ENCODE assay signal across 28 cellular contexts in the genomic region with DNA sequence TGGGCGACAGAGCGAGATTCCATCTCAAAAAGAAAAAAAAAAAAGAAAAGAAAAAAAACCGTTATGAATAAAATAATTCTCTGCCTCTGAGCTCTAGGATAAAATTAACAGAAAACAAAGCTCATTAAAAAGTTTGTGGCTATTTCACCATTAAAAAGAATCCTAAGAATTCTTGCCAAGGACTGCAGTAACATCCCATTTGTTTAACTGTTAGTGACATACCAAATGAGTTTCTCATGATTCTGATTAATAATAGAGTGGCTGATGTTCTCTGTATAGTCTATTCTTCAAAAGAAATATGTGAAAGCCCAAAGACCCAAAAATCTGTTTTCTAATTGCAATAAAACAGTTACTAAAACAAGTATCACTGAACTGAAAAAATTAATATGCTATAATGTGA. TPM values are rescaled to one million over a fixed set of nuclear protein-coding genes. Genes with fewer than 3 reads are reported as not detected.
DNase-seq lines count a peak whose midpoint lies in the region; ATAC-seq and TF ChIP-seq lines count a peak whose summit lies in the region.
"Had no signal": no experiment of that assay in that cellular context is flagged by ENCODE, and none has a peak within 500 bp of the region (broad histone marks: within the 10 kb centered on the region; RNA-seq: fewer than 3 reads in every experiment).

No MANE protein-coding gene starts in this region.

- H3K36me3 ChIP-seq in OCI-LY7 (ENCODE audit: insufficient read depth, low read length): peaks cover 87% of the 10 kb centered on the region
- H3K36me3 ChIP-seq: prostate gland had no signal

- H3K36me3 Mint-ChIP-seq in Calu3 (ENCODE audit: insufficient read depth, unreplicated experiment): peaks cover 38% of the 10 kb centered on the region
- H3K36me3 Mint-ChIP-seq: IgD-negative memory B cell had no signal

- no peak overlapping the region for H3K27ac Mint-ChIP-seq in Calu3 (ENCODE audit: unreplicated experiment)
- H3K27ac Mint-ChIP-seq: activated CD4-positive, alpha-beta memory T cell treated with anti-CD3 and anti-CD28 coated beads for 36 hours; activated T-helper 1 cell treated with anti-CD3 and anti-CD28 coated beads, Interleukin-12 subunit alpha, Interleukin-12 subunit beta, Interleukin-2, Interleukin-4 antibody, amounts not matched to agents 30 ng/mL and 10 ng/mL and 1 ng/mL, durations not matched to agents 14 hours and 24 hours and 36 hours; IgD-negative memory B cell; naive thymus-derived CD4-positive, alpha-beta T cell had no signal

- no peak overlapping the region for H3K4me3 Mint-ChIP-seq in Calu3 (ENCODE audit: low read depth, unreplicated experiment)
- H3K4me3 Mint-ChIP-seq: activated CD4-positive, alpha-beta memory T cell treated with anti-CD3 and anti-CD28 coated beads for 36 hours; activated T-helper 1 cell treated with anti-CD3 and anti-CD28 coated beads, Interleukin-12 subunit alpha, Interleukin-12 subunit beta, Interleukin-2, Interleukin-4 antibody, amounts not matched to agents 30 ng/mL and 10 ng/mL and 1 ng/mL, durations not matched to agents 14 hours and 24 hours and 36 hours; IgD-negative memory B cell; naive thymus-derived CD4-positive, alpha-beta T cell had no signal

- CTCF ChIA-PET in OCI-LY7 (lab: Charles Lee; ENCODE audit: unreplicated experiment) (no interaction called here), Calu3 (lab: Charles Lee) (no interaction called here)

- H3K4me2 ChIP-seq in OCI-LY7 (ENCODE audit: low read length): no peak overlapping the region
- H3K4me2 ChIP-seq: BLaER1 had no signal

- H3K9me3 ChIP-seq in OCI-LY7 (ENCODE audit: low read length): no peaks in the 10 kb centered on the region
- H3K9me3 ChIP-seq: BLaER1, left lung, neutrophil, prostate gland, sigmoid colon, tibial artery had no signal

- no peak for ATAC-seq in GM21786 (IDR thresholded peaks at IDR 0.05; ENCODE audit: unreplicated experiment)
- ATAC-seq: left lung; naive thymus-derived CD4-positive, alpha-beta T cell had no signal

- no peak overlapping the region for H3K27ac ChIP-seq in OCI-LY7 (ENCODE audit: low read depth, low read length, poor library complexity, severe bottlenecking)
- H3K27ac ChIP-seq: BLaER1, brain microvascular endothelial cell, dorsolateral prefrontal cortex, left lung, neutrophil, prostate gland, sigmoid colon, tibial artery had no signal

- H4K20me1 ChIP-seq in OCI-LY7 (ENCODE audit: insufficient read depth, low read length): no peaks in the 10 kb centered on the region
- H4K20me1 ChIP-seq: BLaER1 had no signal

- BruUV-seq in OCI-LY7 (replicated peaks; lab: Mats Ljungman, UMichigan) (TSS peak; percentile 26), Calu3 (replicated peaks; lab: Mats Ljungman, UMichigan) (no TSS peak)

- H3K27me3 Mint-ChIP-seq in Calu3 (ENCODE audit: unreplicated experiment): no peaks in the 10 kb centered on the region
- H3K27me3 Mint-ChIP-seq: activated CD4-positive, alpha-beta memory T cell treated with anti-CD3 and anti-CD28 coated beads for 36 hours; IgD-negative memory B cell; naive thymus-derived CD4-positive, alpha-beta T cell had no signal

- H2AFZ ChIP-seq in OCI-LY7 (ENCODE audit: low read length): no peak overlapping the region

- intact Hi-C loops in OCI-LY7 (cut with micrococcal nuclease; ENCODE audit: unreplicated experiment): no loop called here
- intact Hi-C loops in Calu3 (cut with micrococcal nuclease; ENCODE audit: unreplicated experiment): no loop called here

- H3K4me1 Mint-ChIP-seq in Calu3 (ENCODE audit: low read depth, unreplicated experiment): no peaks in the 10 kb centered on the region
- H3K4me1 Mint-ChIP-seq: IgD-negative memory B cell had no signal

- H3K4me3 ChIP-seq in OCI-LY7 (ENCODE audit: low read depth, low read length, poor library complexity, severe bottlenecking): no peak overlapping the region
- no peak overlapping the region for H3K4me3 ChIP-seq in epithelial cell of proximal tubule (ENCODE audit: low read depth, low read length)
- H3K4me3 ChIP-seq: BLaER1, dorsolateral prefrontal cortex, left lung, prostate gland, sigmoid colon, tibial artery had no signal

- TF ChIP-seq CTCF in OCI-LY7 (conservative IDR thresholded peaks at IDR 0.05; ENCODE audit: low read length) (no peak), epithelial cell of proximal tubule (conservative IDR thresholded peaks at IDR 0.05; ENCODE audit: low read depth, low read length) (no peak), Calu3 (IDR thresholded peaks at IDR 0.05; ENCODE audit: unreplicated experiment) (no peak)

- DNase-seq in AG20443 (ENCODE audit: low spot score) (peak; percentile 28), OCI-LY7 (ENCODE audit: low spot score) (no peak), epithelial cell of proximal tubule (ENCODE audit: low read depth) (peak; percentile 22), myocyte (ENCODE audit: low read depth) (peak; percentile 8), hippocampal formation (lab: John Stamatoyannopoulos, UW) (no peak), pons (ENCODE audit: low spot score) (no peak), Calu3 (no peak)
- DNase-seq: activated CD4-positive, alpha-beta memory T cell treated with anti-CD3 and anti-CD28 coated beads for 36 hours; activated CD4-positive, alpha-beta T cell treated with anti-CD3 and anti-CD28 coated beads for 1 hour; activated naive CD4-positive, alpha-beta T cell treated with Interleukin-2 at 50 U/mL for 16 hours; brain microvascular endothelial cell; cerebellar nuclear complex; DMS153; dorsolateral prefrontal cortex; left lung; naive thymus-derived CD4-positive, alpha-beta T cell; NCI-H1092; NCI-H1694; sigmoid colon; stimulated activated CD4-positive, alpha-beta T cell treated with anti-CD3 and anti-CD28 coated beads, Interleukin-4, amount 100 ng/mL, for 24 hours; T-helper 2 cell; tibial artery had no signal

- H3K79me2 ChIP-seq in OCI-LY7 (ENCODE audit: insufficient read depth, low read depth, low read length): no peaks in the 10 kb centered on the region

- POLR2A ChIA-PET in OCI-LY7 (lab: Charles Lee): no interaction called here

- H3K9me2 ChIP-seq in OCI-LY7 (ENCODE audit: insufficient read depth, low read length): no peaks in the 10 kb centered on the region

- no peaks in the 10 kb centered on the region for H3K9me3 Mint-ChIP-seq in Calu3 (ENCODE audit: low read depth, unreplicated experiment)
- H3K9me3 Mint-ChIP-seq: activated CD4-positive, alpha-beta memory T cell treated with anti-CD3 and anti-CD28 coated beads for 36 hours; activated T-helper 1 cell treated with anti-CD3 and anti-CD28 coated beads, Interleukin-12 subunit alpha, Interleukin-12 subunit beta, Interleukin-2, Interleukin-4 antibody, amounts not matched to agents 30 ng/mL and 10 ng/mL and 1 ng/mL, durations not matched to agents 14 hours and 24 hours and 36 hours; IgD-negative memory B cell; naive thymus-derived CD4-positive, alpha-beta T cell had no signal

- H3K4me1 ChIP-seq in OCI-LY7 (ENCODE audit: insufficient read depth, low read length, poor library complexity, severe bottlenecking): no peaks in the 10 kb centered on the region
- H3K4me1 ChIP-seq: BLaER1, left lung, prostate gland, sigmoid colon, tibial artery had no signal

RNA-seq across cellular contexts. Expression of a gene that starts 19.7 kb away (rescaled TPM):
- total RNA-seq in OCI-LY7 (2014; rRNA removed; shearing (Covaris generic)): 115 and 121 TPM in 2 replicates
- total RNA-seq in OCI-LY7 (2022) (108 and 110 TPM in 2 replicates), epithelial cell of proximal tubule (112 and 162 TPM in 2 replicates), myocyte (123 and 126 TPM in 2 replicates), Calu3 (2022) (91.8 and 99.6 TPM in 2 replicates)
- 118 TPM for polyA plus RNA-seq in myocyte (2012)

RNA-seq across cellular contexts. Expression of a gene that starts 28.1 kb away (rescaled TPM):
- total RNA-seq in OCI-LY7 (2014; rRNA removed; shearing (Covaris generic)): not detected in 2 replicates
- total RNA-seq in OCI-LY7 (2022): not detected in 2 replicates
- total RNA-seq in epithelial cell of proximal tubule: 0.58 and 1.0 TPM in 2 replicates
- 2.9 and 3.7 TPM in 2 replicates for total RNA-seq in myocyte
- 2.5 TPM for polyA plus RNA-seq in myocyte (2012)
- 1.2 and 1.4 TPM in 2 replicates for total RNA-seq in Calu3 (2022)

Comparison
In these comparisons a context has a peak if more than half of its experiments do, and no peak if none do; other contexts are left out.
1. DNase-seq: peak in AG20443 (single experiment), epithelial cell of proximal tubule (single experiment) and myocyte (single experiment); none in OCI-LY7 (single experiment), hippocampal formation (0 of 2), pons (single experiment) and Calu3 (single experiment).